Comparison of ENCODE assay signal across 7 cellular contexts in the genomic region with DNA sequence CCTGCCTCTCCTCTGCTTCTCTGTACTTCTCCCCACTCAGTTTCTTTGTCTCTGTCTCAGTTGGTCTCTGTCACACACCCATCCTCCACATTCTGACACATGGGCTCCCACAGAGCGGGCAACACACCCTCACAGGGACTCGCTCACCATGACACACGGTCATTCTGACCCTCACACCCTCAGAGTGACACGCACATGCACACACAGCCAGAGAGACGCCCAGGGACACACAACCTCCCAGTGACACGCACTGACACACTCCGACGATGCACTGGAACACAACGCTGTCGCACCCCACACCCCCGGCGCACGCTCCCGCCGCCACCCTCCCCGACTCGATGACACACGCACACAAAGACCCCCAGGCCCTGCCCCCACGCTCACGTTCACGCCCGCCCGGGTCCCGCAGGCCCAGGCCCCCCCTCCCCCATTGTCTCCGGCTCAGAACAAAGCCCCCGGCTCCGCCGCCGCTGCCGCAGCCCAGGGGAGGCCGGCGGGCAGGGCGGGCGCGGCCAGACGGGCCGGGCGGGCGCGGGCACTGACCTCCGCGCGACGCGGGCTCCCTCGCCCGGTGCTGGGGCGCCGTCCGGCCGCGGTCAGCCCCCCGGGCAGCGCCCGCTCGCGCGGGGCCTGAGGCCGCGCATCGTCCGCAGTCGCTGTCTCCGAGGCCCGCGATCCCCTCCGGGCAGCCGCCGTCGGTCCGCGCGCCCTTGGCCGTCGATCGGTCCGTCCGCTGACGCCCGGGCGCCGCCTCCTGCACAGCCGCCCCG.
DNase-seq lines count a peak whose midpoint lies in the region; ATAC-seq lines count a peak whose summit lies in the region.

No MANE protein-coding gene starts in this region.

- DNase-seq in activated naive CD4-positive, alpha-beta T cell treated with anti-CD3 and anti-CD28 coated beads, Interleukin-2, amount 50 U/mL, for 16 hours: peak; percentile 47
- DNase-seq in stimulated activated CD4-positive, alpha-beta T cell treated with anti-CD3 and anti-CD28 coated beads, Interleukin-4, amount 100 ng/mL, for 1 hour: peak; percentile 43
- DNase-seq in NAMALWA (ENCODE audit: low spot score) (no peak), COR-L47 (lab: John Stamatoyannopoulos, UW) (no peak)

- no peak overlapping the region for H3K27ac ChIP-seq in HUES48 (ENCODE audit: low read depth, low read length)

- H3K9me3 ChIP-seq in HUES48 (ENCODE audit: control insufficient read depth, insufficient read depth, low read length) (no peaks in the 10 kb centered on the region), iPS-18c (ENCODE audit: control insufficient read depth, insufficient read depth, low read length) (no peaks in the 10 kb centered on the region)

- ATAC-seq in HG03378 (IDR thresholded peaks at IDR 0.05; ENCODE audit: unreplicated experiment): no peak

- H3K9ac ChIP-seq in HUES48 (ENCODE audit: low read depth, low read length): no peak overlapping the region; the same call in 1 of the 2 replicates

- H3K4me1 ChIP-seq in HUES48 (ENCODE audit: control insufficient read depth, insufficient read depth, low read length): peaks cover 9% of the 10 kb centered on the region; the same call in 1 of the 2 replicates

- H3K4me3 ChIP-seq in HUES48 (ENCODE audit: low read depth, low read length) (peak overlapping the region; percentile 70), iPS-18c (ENCODE audit: insufficient read depth, low read depth, low read length) (peak overlapping the region; percentile 66)

- H3K27me3 ChIP-seq in HUES48 (ENCODE audit: control insufficient read depth, insufficient read depth, low read length): peaks cover 32% of the 10 kb centered on the region

- no peaks in the 10 kb centered on the region for H3K36me3 ChIP-seq in HUES48 (ENCODE audit: control insufficient read depth, insufficient read depth, low read length)

Comparison
In these comparisons a context has a peak if more than half of its experiments do, and no peak if none do; other contexts are left out.
1. DNase-seq: peak in activated naive CD4-positive, alpha-beta T cell treated with anti-CD3 and anti-CD28 coated beads, Interleukin-2, amount 50 U/mL, for 16 hours (single experiment) and stimulated activated CD4-positive, alpha-beta T cell treated with anti-CD3 and anti-CD28 coated beads, Interleukin-4, amount 100 ng/mL, for 1 hour (single experiment); none in NAMALWA (single experiment) and COR-L47 (single experiment).